ENCODE assay signal across 8 cellular contexts in genomic region chr19:46299004-46299509, GRCh38. TPM values are rescaled to one million over a fixed set of nuclear protein-coding genes. Genes with fewer than 3 reads are reported as not detected.
DNase-seq lines count a peak whose midpoint lies in the region; ATAC-seq and TF ChIP-seq lines count a peak whose summit lies in the region.

No MANE protein-coding gene starts in this region.

- no peak overlapping the region for H2AFZ ChIP-seq in hepatocyte

- peak overlapping the region; percentile 99 for H3K27ac ChIP-seq in hepatocyte

- DNase-seq in DMS79 (lab: John Stamatoyannopoulos, UW) (peak; percentile 86), NCI-H2107 treated with DMSO at 0.1 percent for 48 hours (lab: John Stamatoyannopoulos, UW; ENCODE audit: unreplicated experiment) (peak; percentile 76), astrocyte of the hippocampus (ENCODE audit: low read depth, low spot score) (peak; percentile 97), hepatocyte (ENCODE audit: low spot score) (peak; percentile 98)
- DNase-seq in activated T-cell treated with anti-CD3 and anti-CD28 coated beads, Interleukin-2, amount 50 U/mL, for 48 hours, result no peak

- no peaks in the 10 kb centered on the region for H4K20me1 ChIP-seq in hepatocyte (ENCODE audit: insufficient read depth, poor library complexity, severe bottlenecking)

- H3K9me3 ChIP-seq in hepatocyte (ENCODE audit: low read depth) (no peaks in the 10 kb centered on the region), skeletal muscle satellite cell (replicated peaks; ENCODE audit: low read length) (no peaks in the 10 kb centered on the region)

- no peak for TF ChIP-seq CTCF in hepatocyte (IDR thresholded peaks at IDR 0.05; ENCODE audit: poor library complexity)

- 42% methylated on average over 7 of the region's 11 CpGs for WGBS in hepatocyte (ENCODE audit: low lambda C conversion rate, missing lambda C conversion rate)

- H3K4me3 ChIP-seq in hepatocyte (no peak overlapping the region), skeletal muscle satellite cell (ENCODE audit: low read length) (peak overlapping the region; percentile 62)

- H3K9me2 ChIP-seq in hepatocyte (replicated peaks; ENCODE audit: insufficient read depth), result no peaks in the 10 kb centered on the region

- H3K9ac ChIP-seq in skeletal muscle satellite cell (ENCODE audit: low read depth, low read length), result peak overlapping the region; percentile 87

- peaks cover 36% of the 10 kb centered on the region for H3K79me2 ChIP-seq in hepatocyte

- H3K36me3 ChIP-seq in hepatocyte (replicated peaks; ENCODE audit: insufficient read depth, low read depth) (no peaks in the 10 kb centered on the region), skeletal muscle satellite cell (ENCODE audit: insufficient read depth, low read length) (peaks cover 3% of the 10 kb centered on the region)

- no peaks in the 10 kb centered on the region for H3K27me3 ChIP-seq in hepatocyte
- no peaks in the 10 kb centered on the region for H3K27me3 ChIP-seq in skeletal muscle satellite cell (ENCODE audit: control insufficient read depth, insufficient read depth, low read length)

- peak overlapping the region; percentile 94 for H3K4me2 ChIP-seq in hepatocyte
- peak overlapping the region; percentile 81 for H3K4me2 ChIP-seq in skeletal muscle satellite cell (ENCODE audit: low read length)

- H3K4me1 ChIP-seq in hepatocyte (ENCODE audit: insufficient read depth), result peaks cover 66% of the 10 kb centered on the region
- H3K4me1 ChIP-seq in skeletal muscle satellite cell (ENCODE audit: control insufficient read depth, insufficient read depth, low read length), result peaks cover 45% of the 10 kb centered on the region

- ATAC-seq in HG02798 (IDR thresholded peaks at IDR 0.05; ENCODE audit: poor library complexity, unreplicated experiment) (no peak), GM21423 (IDR thresholded peaks at IDR 0.05; ENCODE audit: unreplicated experiment) (no peak)

RNA-seq across cellular contexts. Expression of gene HIF3A, which starts 2.2 kb away (rescaled TPM):
- 54.6 and 56.8 TPM in 2 replicates for total RNA-seq in hepatocyte
- 145 and 149 TPM in 2 replicates for polyA plus RNA-seq in hepatocyte
- total RNA-seq in skeletal muscle satellite cell (2012; rRNA removed), result 11.4 and 12.4 TPM in 2 replicates

RNA-seq across cellular contexts. Expression of gene PPP5C, which starts 47.8 kb away (rescaled TPM):
- 48.6 and 51.2 TPM in 2 replicates for total RNA-seq in hepatocyte
- 67.6 and 68.8 TPM in 2 replicates for polyA plus RNA-seq in hepatocyte
- 47.7 and 51.3 TPM in 2 replicates for total RNA-seq in skeletal muscle satellite cell (2012; rRNA removed)

Comparison
In these comparisons a context has a peak if more than half of its experiments do, and no peak if none do; other contexts are left out.
1. DNase-seq: peak in DMS79 (single experiment), NCI-H2107 treated with DMSO at 0.1 percent for 48 hours (single experiment), astrocyte of the hippocampus (single experiment) and hepatocyte (single experiment); none in activated T-cell treated with anti-CD3 and anti-CD28 coated beads, Interleukin-2, amount 50 U/mL, for 48 hours (0 of 2).